Comparison of ENCODE assay signal across 8 cellular contexts in genomic region chr15:70140543-70141375, GRCh38. TPM values are rescaled to one million over a fixed set of nuclear protein-coding genes. Genes with fewer than 3 reads are reported as not detected.
A peak's percentile ranks its signal among the peaks of the same experiment; 100 is the strongest.
DNase-seq lines count a peak whose midpoint lies in the region; ATAC-seq and TF ChIP-seq lines count a peak whose summit lies in the region.

No MANE protein-coding gene starts in this region.

- intact Hi-C loops in Right ventricle myocardium inferior (cut with DNase I), result no loop called here
- intact Hi-C loops in cardiac septum (cut with DNase I), result loop anchor here (5.0 kb wide), 1 partner anchor 38 kb away; no protein-coding TSS in a partner anchor

- no peak for TF ChIP-seq CTCF in omental fat pad (IDR thresholded peaks at IDR 0.05)

- no peak for DNase-seq in Right ventricle myocardium inferior (ENCODE audit: missing footprints)
- DNase-seq in cardiac septum (ENCODE audit: low spot score), result no peak
- DNase-seq in SW480 (ENCODE audit: low spot score), result peak; percentile 35
- DNase-seq in effector CD4-positive, alpha-beta T cell, result peak; percentile 7
- DNase-seq in omental fat pad (ENCODE audit: low spot score), result no peak
- DNase-seq in OCI-M2 (lab: John Stamatoyannopoulos, UW; ENCODE audit: unreplicated experiment), result no peak
- no peak for DNase-seq in DMS79 treated with DMSO at 0.1 percent for 48 hours (lab: John Stamatoyannopoulos, UW)

- ATAC-seq in Right ventricle myocardium inferior (peak; percentile 8), omental fat pad (ENCODE audit: low FRiP score) (peak; percentile 63), HG02759 (IDR thresholded peaks at IDR 0.05; ENCODE audit: unreplicated experiment) (no peak)

RNA-seq across cellular contexts. Expression of gene TLE3, which starts 43.0 kb away (rescaled TPM):
- 14.1 TPM for total RNA-seq in Right ventricle myocardium inferior
- total RNA-seq in cardiac septum, result 32.6 TPM
- total RNA-seq in omental fat pad, result 100 to 1,000 TPM in 2 of 4 donors, 10 to 100 TPM in 2; 44.0 to 159 (median 78.8) TPM

Comparison
In these comparisons a context has a peak if more than half of its experiments do, and no peak if none do; other contexts are left out.
1. DNase-seq: peak in SW480 (single experiment) and effector CD4-positive, alpha-beta T cell (single experiment); none in Right ventricle myocardium inferior (single experiment), cardiac septum (single experiment), omental fat pad (single experiment), OCI-M2 (single experiment) and DMS79 treated with DMSO at 0.1 percent for 48 hours (single experiment).